Comparison of ENCODE assay signal across 17 cellular contexts in the genomic region with DNA sequence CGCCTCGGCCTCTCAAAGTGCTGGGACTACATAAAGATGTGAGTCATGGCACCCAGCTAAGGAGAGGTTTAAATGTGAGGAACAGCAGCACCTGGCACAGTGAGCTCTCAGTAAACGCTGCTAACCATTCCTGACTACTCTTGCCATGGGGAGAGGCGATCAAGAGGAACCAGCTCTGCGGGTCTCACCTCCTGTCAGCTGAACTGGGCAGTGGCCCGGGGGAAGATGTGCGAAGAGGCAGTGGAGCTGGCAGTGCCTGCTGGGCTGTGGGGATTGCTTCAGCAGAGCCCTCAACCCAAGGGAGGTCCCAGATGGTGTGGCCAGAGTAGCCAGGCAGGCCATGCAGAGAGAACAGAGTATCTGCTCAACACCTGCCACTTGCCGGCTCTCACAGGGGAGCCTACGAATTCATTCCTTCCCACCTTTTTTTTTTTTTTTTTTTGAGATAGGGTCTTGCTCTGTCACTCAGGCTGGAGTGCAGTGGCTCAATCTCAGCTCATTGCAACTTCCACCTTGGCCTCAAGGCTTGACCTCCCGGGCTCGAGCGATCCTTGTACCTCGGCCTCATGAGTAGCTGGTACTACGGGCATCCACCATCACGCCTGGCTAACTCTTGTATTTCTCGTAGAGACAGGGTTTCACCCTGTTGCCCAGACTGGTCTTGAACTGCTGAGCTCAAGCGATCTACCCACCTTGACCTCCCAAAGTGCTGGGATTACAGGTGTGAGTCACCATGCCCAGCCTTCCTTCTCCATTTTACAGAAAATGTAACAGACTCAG. TPM values are rescaled to one million over a fixed set of nuclear protein-coding genes. Genes with fewer than 3 reads are reported as not detected.
DNase-seq lines count a peak whose midpoint lies in the region; ATAC-seq, FAIRE-seq and TF ChIP-seq lines count a peak whose summit lies in the region.
"Had no signal": no experiment of that assay in that cellular context is flagged by ENCODE, and none has a peak within 500 bp of the region (broad histone marks: within the 10 kb centered on the region; RNA-seq: fewer than 3 reads in every experiment).

No MANE protein-coding gene starts in this region.

- no peak for FAIRE-seq in astrocyte (lab: Jason Lieb, UNC)
- FAIRE-seq: A549, GM12891, H1 had no signal

- no peak overlapping the region for H3K4me3 Mint-ChIP-seq in activated T-cell treated with anti-CD3 and anti-CD28 coated beads, Interleukin-2, amount 50 U/mL, for 24 hours
- H3K4me3 Mint-ChIP-seq in activated T-cell treated with anti-CD3 and anti-CD28 coated beads, Interleukin-2, amount 50 U/mL, for 4 hours: no peak overlapping the region
- H3K4me3 Mint-ChIP-seq in astrocyte (ENCODE audit: unreplicated experiment): no peak overlapping the region

- no peak overlapping the region for H2AFZ ChIP-seq in astrocyte (ENCODE audit: low read depth, low read length)

- peaks cover 93% of the 10 kb centered on the region for H3K36me3 Mint-ChIP-seq in activated T-cell treated with anti-CD3 and anti-CD28 coated beads, Interleukin-2, amount 50 U/mL, for 24 hours (ENCODE audit: low read depth)
- peaks cover 18% of the 10 kb centered on the region for H3K36me3 Mint-ChIP-seq in activated T-cell treated with anti-CD3 and anti-CD28 coated beads, Interleukin-2, amount 50 U/mL, for 4 hours (ENCODE audit: insufficient read depth)
- peaks cover 18% of the 10 kb centered on the region for H3K36me3 Mint-ChIP-seq in astrocyte (ENCODE audit: low read depth, unreplicated experiment)

- no peaks in the 10 kb centered on the region for H3K27me3 ChIP-seq in astrocyte (ENCODE audit: insufficient read depth, low read length)
- H3K27me3 ChIP-seq: SJSA1, transverse colon had no signal

- DNase-seq in activated T-cell treated with anti-CD3 and anti-CD28 coated beads, Interleukin-2, amount 50 U/mL, for 24 hours: no peak
- no peak for DNase-seq in activated T-cell treated with anti-CD3 and anti-CD28 coated beads, Interleukin-2, amount 50 U/mL, for 4 hours
- DNase-seq in astrocyte (ENCODE audit: low read depth): no peak
- DNase-seq in NCI-H187 treated with DMSO at 0.1 percent for 48 hours (lab: John Stamatoyannopoulos, UW): no peak
- no peak for DNase-seq in NCI-H446 (lab: John Stamatoyannopoulos, UW)
- DNase-seq: caudate nucleus, DMS79, mucosa of descending colon, NCI-H1436, NCI-H526 treated with DMSO at 0.1 percent for 48 hours, transverse colon had no signal

- peaks cover 52% of the 10 kb centered on the region for H3K4me1 Mint-ChIP-seq in activated T-cell treated with anti-CD3 and anti-CD28 coated beads, Interleukin-2, amount 50 U/mL, for 24 hours (ENCODE audit: low read depth)
- peaks cover 15% of the 10 kb centered on the region for H3K4me1 Mint-ChIP-seq in activated T-cell treated with anti-CD3 and anti-CD28 coated beads, Interleukin-2, amount 50 U/mL, for 4 hours (ENCODE audit: low read depth)
- peaks cover 10% of the 10 kb centered on the region for H3K4me1 Mint-ChIP-seq in astrocyte (ENCODE audit: low read depth, unreplicated experiment)

- no peaks in the 10 kb centered on the region for H4K20me1 ChIP-seq in astrocyte (ENCODE audit: insufficient read depth, low read length)

- no peak overlapping the region for H3K4me2 ChIP-seq in astrocyte (ENCODE audit: low read length)
- H3K4me2 ChIP-seq: A549 had no signal

- H3K9me3 ChIP-seq in astrocyte (ENCODE audit: insufficient read depth, low read depth, low read length): no peaks in the 10 kb centered on the region
- H3K9me3 ChIP-seq: A549, mucosa of descending colon, SJSA1, transverse colon had no signal

- peak overlapping the region; percentile 77 for H3K27ac Mint-ChIP-seq in activated T-cell treated with anti-CD3 and anti-CD28 coated beads, Interleukin-2, amount 50 U/mL, for 24 hours
- peak overlapping the region; percentile 30 for H3K27ac Mint-ChIP-seq in astrocyte (ENCODE audit: unreplicated experiment)

- no peaks in the 10 kb centered on the region for H3K9me3 Mint-ChIP-seq in activated T-cell treated with anti-CD3 and anti-CD28 coated beads, Interleukin-2, amount 50 U/mL, for 24 hours
- no peaks in the 10 kb centered on the region for H3K9me3 Mint-ChIP-seq in activated T-cell treated with anti-CD3 and anti-CD28 coated beads, Interleukin-2, amount 50 U/mL, for 4 hours
- H3K9me3 Mint-ChIP-seq in astrocyte (ENCODE audit: unreplicated experiment): no peaks in the 10 kb centered on the region

- H3K4me3 ChIP-seq in astrocyte (ENCODE audit: insufficient read depth, low read depth, low read length) (no peak overlapping the region), skin epidermis (no peak overlapping the region)
- H3K4me3 ChIP-seq: A549, mucosa of descending colon, SJSA1, transverse colon had no signal

- peaks cover 26% of the 10 kb centered on the region for H3K4me1 ChIP-seq in astrocyte (ENCODE audit: insufficient read depth, low read length)

- H3K36me3 ChIP-seq in astrocyte (ENCODE audit: insufficient read depth, low read length): peaks cover 17% of the 10 kb centered on the region

- no peaks in the 10 kb centered on the region for H3K27me3 Mint-ChIP-seq in activated T-cell treated with anti-CD3 and anti-CD28 coated beads, Interleukin-2, amount 50 U/mL, for 24 hours
- no peaks in the 10 kb centered on the region for H3K27me3 Mint-ChIP-seq in activated T-cell treated with anti-CD3 and anti-CD28 coated beads, Interleukin-2, amount 50 U/mL, for 4 hours (ENCODE audit: low read depth)
- H3K27me3 Mint-ChIP-seq in astrocyte (ENCODE audit: low read depth, unreplicated experiment): no peaks in the 10 kb centered on the region

- H3K27ac ChIP-seq in astrocyte (ENCODE audit: low read depth, low read length) (no peak overlapping the region), skin epidermis (peak overlapping the region in 11 of 21 experiments; percentile 3 to 84 (median 58))
- H3K27ac ChIP-seq: A549 had no signal

- H3K9ac ChIP-seq in astrocyte (ENCODE audit: low read length): no peak overlapping the region

- peaks cover under 1% of the 10 kb centered on the region for H3K79me2 ChIP-seq in astrocyte (ENCODE audit: insufficient read depth, low read length)

- no peak for TF ChIP-seq CTCF in astrocyte (IDR thresholded peaks at IDR 0.05; ENCODE audit: insufficient read depth, low read depth, low read length)

- no peak for ATAC-seq in activated T-cell treated with anti-CD3 and anti-CD28 coated beads, Interleukin-2, amount 50 U/mL, for 4 hours
- ATAC-seq: A549, mucosa of descending colon had no signal

RNA-seq across cellular contexts. Expression of a gene that starts 6.8 kb away (rescaled TPM):
- total RNA-seq in activated T-cell treated with anti-CD3 and anti-CD28 coated beads, Interleukin-2, amount 50 U/mL, for 4 hours: 10 to 100 TPM; 33.0 to 45.1 (median 37.7) TPM
- 9.6 and 10.6 TPM in 2 replicates for total RNA-seq in astrocyte

RNA-seq across cellular contexts. Expression of a gene that starts 10.1 kb away (rescaled TPM):
- total RNA-seq in activated T-cell treated with anti-CD3 and anti-CD28 coated beads, Interleukin-2, amount 50 U/mL, for 4 hours: under 1 TPM in 1 of 3 donors, not detected in 2; 0.24 TPM
- total RNA-seq in astrocyte: 0.70 and 0.79 TPM in 2 replicates
- total RNA-seq: epithelial cell of proximal tubule had no signal

RNA-seq across cellular contexts. Expression of a gene that starts 28.7 kb away (rescaled TPM):
- 10 to 100 TPM; 26.7 to 36.3 (median 35.7) TPM for total RNA-seq in activated T-cell treated with anti-CD3 and anti-CD28 coated beads, Interleukin-2, amount 50 U/mL, for 4 hours
- total RNA-seq in astrocyte: 65.0 and 102 TPM in 2 replicates
- total RNA-seq: SJSA1 had no signal

RNA-seq across cellular contexts. Expression of a gene that starts 31.0 kb away (rescaled TPM):
- total RNA-seq in activated T-cell treated with anti-CD3 and anti-CD28 coated beads, Interleukin-2, amount 50 U/mL, for 4 hours: 100 to 1,000 TPM; 147 to 167 (median 165) TPM
- 85.0 and 94.9 TPM in 2 replicates for total RNA-seq in astrocyte

RNA-seq across cellular contexts. Expression of a gene that starts 47.9 kb away (rescaled TPM):
- 100 to 1,000 TPM; 336 to 373 (median 346) TPM for total RNA-seq in activated T-cell treated with anti-CD3 and anti-CD28 coated beads, Interleukin-2, amount 50 U/mL, for 4 hours
- total RNA-seq in astrocyte: 59.9 and 67.7 TPM in 2 replicates
